ENCODE assay signal across 27 cellular contexts in the genomic region with DNA sequence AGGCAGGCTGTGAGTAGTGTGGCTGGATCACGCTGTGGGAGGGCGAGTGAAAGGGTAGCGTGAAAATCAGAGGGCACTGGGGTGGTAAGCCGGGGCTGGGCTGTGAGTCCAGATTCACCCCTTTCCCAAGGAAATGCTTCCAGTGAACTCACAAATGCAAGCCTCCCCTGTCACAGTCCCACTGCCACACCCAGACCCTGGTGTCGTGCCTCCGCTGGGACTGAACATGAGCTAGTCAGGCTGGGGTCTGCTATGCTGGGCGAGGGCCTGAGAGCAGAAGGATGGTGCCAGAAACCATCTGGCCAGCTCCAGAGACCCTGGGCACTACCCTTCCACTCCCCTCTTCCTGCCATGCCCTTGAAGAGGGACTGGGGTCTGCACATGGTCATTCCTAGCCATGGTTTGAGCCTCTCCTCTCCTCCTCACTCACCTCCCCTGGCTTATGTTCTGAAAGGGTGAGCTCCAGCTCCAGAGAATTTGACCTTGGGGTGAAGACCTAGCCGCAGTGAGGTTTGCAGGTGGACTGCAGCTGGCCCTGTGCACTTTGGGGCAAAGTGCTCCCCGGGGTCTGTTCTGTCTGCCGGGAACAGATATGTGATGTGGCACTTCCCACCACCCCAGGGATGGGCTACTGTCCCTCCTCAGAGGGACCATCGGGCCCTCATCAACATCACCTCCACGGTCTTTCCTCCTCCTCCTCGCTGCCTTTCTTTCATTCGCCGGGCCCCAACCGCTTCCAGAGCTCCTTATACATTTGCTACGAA.
"Had no signal": no experiment of that assay in that cellular context is flagged by ENCODE, and none has a peak within 500 bp of the region (broad histone marks: within the 10 kb centered on the region; RNA-seq: fewer than 3 reads in every experiment).

No MANE protein-coding gene starts in this region.

- H2AFZ ChIP-seq: hepatocyte, neural progenitor cell had no signal

- H3K27ac ChIP-seq: epithelial cell of prostate, foreskin keratinocyte, gastroesophageal sphincter, heart left ventricle, neural progenitor cell, prostate gland, right atrium auricular region, skin epidermis, suprapubic skin, transverse colon had no signal

- H3K79me2 ChIP-seq: hepatocyte had no signal

- DNase-seq: cerebellar nuclear complex; dorsolateral prefrontal cortex; effector CD4-positive, alpha-beta T cell; heart left ventricle; kidney; mucosa of descending colon; naive B cell; nucleus accumbens; stimulated activated CD4-positive, alpha-beta T cell treated with anti-CD3 and anti-CD28 coated beads, Interleukin-12 subunit alpha, Interleukin-12 subunit beta, amount 100 ng/mL, for 4 hours; stimulated activated CD4-positive, alpha-beta T cell treated with anti-CD3 and anti-CD28 coated beads, Interleukin-1b, Interleukin-23, amount 100 ng/mL, for 48 hours; stimulated activated CD4-positive, alpha-beta T cell treated with anti-CD3 and anti-CD28 coated beads, Interleukin-4, amount 100 ng/mL, for 1 hour; stimulated activated CD8-positive, alpha-beta memory T cell treated with anti-CD3 and anti-CD28 coated beads, Interleukin-4, amount 100 ng/mL, for 48 hours; stimulated activated naive CD4-positive, alpha-beta T cell; stimulated activated naive CD8-positive, alpha-beta T cell treated with anti-CD3 and anti-CD28 coated beads, Interleukin-15, amount 100 ng/mL, for 72 hours; transverse colon had no signal

- H3K36me3 ChIP-seq: gastroesophageal sphincter, heart left ventricle, neural progenitor cell, prostate gland, right atrium auricular region, suprapubic skin, transverse colon had no signal

- H3K4me1 ChIP-seq: foreskin keratinocyte, gastroesophageal sphincter, neural progenitor cell, prostate gland, right atrium auricular region, suprapubic skin, transverse colon had no signal

- H3K27me3 ChIP-seq: dorsolateral prefrontal cortex, foreskin keratinocyte, gastroesophageal sphincter, heart left ventricle, hepatocyte, neural progenitor cell, right atrium auricular region, suprapubic skin, transverse colon had no signal

- H3K4me2 ChIP-seq: hepatocyte, neural progenitor cell had no signal

- H3K4me3 ChIP-seq: dorsolateral prefrontal cortex, gastroesophageal sphincter, heart left ventricle, hepatocyte, lung, mucosa of descending colon, neural progenitor cell, prostate gland, right atrium auricular region, skin epidermis, suprapubic skin, transverse colon had no signal

- H3K9me3 ChIP-seq: mucosa of descending colon, prostate gland, right atrium auricular region, suprapubic skin, transverse colon had no signal

- FAIRE-seq: kidney had no signal

- ATAC-seq: esophagus mucosa; foreskin keratinocyte; gastroesophageal sphincter; heart left ventricle; left lobe of liver; mucosa of descending colon; stimulated activated naive CD8-positive, alpha-beta T cell treated with anti-CD3 and anti-CD28 coated beads, Interleukin-15, amount 100 ng/mL, for 72 hours had no signal

- H3K9ac ChIP-seq: neural progenitor cell had no signal
